ENCODE assay signal across 9 cellular contexts in genomic region chr10:113704637-113705343, GRCh38. TPM values are rescaled to one million over a fixed set of nuclear protein-coding genes. Genes with fewer than 3 reads are reported as not detected.
DNase-seq lines count a peak whose midpoint lies in the region; ATAC-seq, FAIRE-seq and TF ChIP-seq lines count a peak whose summit lies in the region.
"Had no signal": no experiment of that assay in that cellular context is flagged by ENCODE, and none has a peak within 500 bp of the region (broad histone marks: within the 10 kb centered on the region; RNA-seq: fewer than 3 reads in every experiment).

No MANE protein-coding gene starts in this region.

- no peak for TF ChIP-seq POLR2A in transverse colon (IDR thresholded peaks at IDR 0.05)

- no peak for TF ChIP-seq EP300 in transverse colon (IDR thresholded peaks at IDR 0.05; ENCODE audit: low read depth)

- POLR2A ChIA-PET in AG04449 (lab: Yijun Ruan, JAX) = no interaction called here

- 39 to 40% methylated on average over 4 to 6 of the region's 6 CpGs for WGBS in transverse colon (ENCODE audit: low coverage in 1 of 2), 2 donors

- DNase-seq in AG04449 (ENCODE audit: low read depth, low spot score) (no peak), NCI-H1092 treated with DMSO at 0.1 percent for 48 hours (lab: John Stamatoyannopoulos, UW) (peak; percentile 23), astrocyte of the hippocampus (ENCODE audit: low read depth, low spot score) (peak; percentile 65), iris pigment epithelial cell (ENCODE audit: low read depth) (peak; percentile 61), transverse colon (no peak)

- no peak overlapping the region for H3K27ac ChIP-seq in transverse colon

- FAIRE-seq in G401.6 (lab: Jason Lieb, UNC) = peak; percentile 94

- H3K4me1 ChIP-seq in transverse colon = peaks cover 0 to 19% (median 3%) of the 10 kb centered on the region in 4 donors

- H3K4me3 ChIP-seq in AG04449 (ENCODE audit: low read depth, low read length) (no peak overlapping the region), transverse colon (no peak overlapping the region)

- H3K27me3 ChIP-seq in transverse colon = no peaks in the 10 kb centered on the region

- CTCF ChIA-PET in AG04449 (lab: Yijun Ruan, JAX) = interaction anchor here (0.6 to 7.8 kb wide), 15 partner anchors 8 to 890 kb away, joined by 3 to 83 read pairs (median 3); no protein-coding TSS in a partner anchor

- H3K9me3 ChIP-seq in transverse colon = no peaks in the 10 kb centered on the region

- ATAC-seq in GM18520 (IDR thresholded peaks at IDR 0.05; ENCODE audit: unreplicated experiment) (no peak), esophagus mucosa (no peak)
- ATAC-seq: stimulated activated naive CD8-positive, alpha-beta T cell treated with anti-CD3 and anti-CD28 coated beads, Interleukin-15, amount 100 ng/mL, for 72 hours had no signal

- in situ Hi-C loops in transverse colon (cut with MboI; ENCODE audit: low pct_ligation_motif_present in 1 of 4, low pct_unique_long_range_greater_than_20kb in 1 of 4, low sequenced_read_pairs in 3 of 4) = loop anchor here (10.0 kb wide), 2 partner anchors 390 to 400 kb away; no protein-coding TSS in a partner anchor

- peaks cover 0 to 6% (median 0%) of the 10 kb centered on the region in 4 donors for H3K36me3 ChIP-seq in transverse colon

- TF ChIP-seq CTCF in AG04449 (IDR thresholded peaks at IDR 0.05; ENCODE audit: insufficient read depth, low read length, missing control alignments) (peak; percentile 63), transverse colon (IDR thresholded peaks at IDR 0.05) (peak; percentile 62 to 68 (median 64))

- intact Hi-C loops in transverse colon (cut with DNase I; ENCODE audit: low total_unique reads) = no loop called here

RNA-seq across cellular contexts. Expression of gene CASP7, which starts 25.1 kb away (rescaled TPM):
- total RNA-seq in transverse colon (100 to 1,000 TPM in 2 of 4 donors, 10 to 100 TPM in 2; 34.0 to 233 (median 101) TPM), esophagus mucosa (14.0 TPM)

RNA-seq across cellular contexts. Expression of gene NRAP, which starts 40.9 kb away (rescaled TPM):
- total RNA-seq in transverse colon (10 to 100 TPM in 1 of 4 donors, 1 to 10 TPM in 1, under 1 TPM in 1, not detected in 1; 0.16 to 12.3 (median 1.1) TPM), esophagus mucosa (0.12 TPM)

RNA-seq across cellular contexts. Expression of gene PLEKHS1, which starts 46.7 kb away (rescaled TPM):
- 10 to 100 TPM in 2 of 4 donors, 1 to 10 TPM in 1, under 1 TPM in 1; 0.60 to 12.0 (median 5.8) TPM for total RNA-seq in transverse colon
- 1.0 TPM for total RNA-seq in esophagus mucosa

Comparison
In these comparisons a context has a peak if more than half of its experiments do, and no peak if none do; other contexts are left out.
1. DNase-seq: peak in NCI-H1092 treated with DMSO at 0.1 percent for 48 hours (single experiment), astrocyte of the hippocampus (single experiment) and iris pigment epithelial cell (single experiment); none in AG04449 (single experiment) and transverse colon (single experiment).